20 cellular contexts compared by ENCODE assay signal in the genomic region with DNA sequence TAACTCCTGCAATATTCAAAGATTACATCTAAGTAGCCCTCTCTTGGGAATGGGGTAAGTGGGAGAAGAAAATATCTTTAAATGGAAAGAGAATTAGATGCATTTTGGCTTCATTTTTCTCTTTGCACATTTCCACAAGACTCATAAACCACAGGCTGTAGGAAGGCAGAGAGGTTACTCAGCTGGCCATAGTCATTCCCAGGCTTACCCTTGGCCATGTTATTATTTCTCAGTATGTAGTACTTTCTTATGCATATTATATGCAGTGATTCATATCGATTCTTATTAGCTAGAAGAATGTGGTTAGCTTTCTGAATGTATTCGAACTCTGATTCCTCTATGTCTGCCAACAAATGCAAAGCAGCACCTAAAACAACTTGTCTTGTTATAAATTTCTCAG.
DNase-seq lines count a peak whose midpoint lies in the region; ATAC-seq and TF ChIP-seq lines count a peak whose summit lies in the region.
"Had no signal": no experiment of that assay in that cellular context is flagged by ENCODE, and none has a peak within 500 bp of the region (broad histone marks: within the 10 kb centered on the region; RNA-seq: fewer than 3 reads in every experiment).

No MANE protein-coding gene starts in this region.

- no peak for TF ChIP-seq CTCF in H9 (conservative IDR thresholded peaks at IDR 0.05)

- no peak overlapping the region for H2BK15ac ChIP-seq in H9 (ENCODE audit: low read depth, low read length)

- CTCF ChIA-PET in CD4-positive, alpha-beta memory T cell (lab: Charles Lee; ENCODE audit: partially characterized antibody) = no interaction called here

- no peak overlapping the region for H3K56ac ChIP-seq in H9 (ENCODE audit: insufficient read length, low read depth, low read length)

- no peaks in the 10 kb centered on the region for H4K20me1 ChIP-seq in H9 (ENCODE audit: control insufficient read depth, insufficient read depth, insufficient read length)

- H3K27me3 Mint-ChIP-seq in CD4-positive, alpha-beta memory T cell = peaks cover 0 to 2% of the 10 kb centered on the region in 2 donors
- H3K27me3 Mint-ChIP-seq in H9 (ENCODE audit: low read depth) = no peaks in the 10 kb centered on the region
- H3K27me3 Mint-ChIP-seq: B cell; CD4-positive, CD25-positive, alpha-beta regulatory T cell had no signal

- no peak overlapping the region for H4K91ac ChIP-seq in H9 (ENCODE audit: insufficient read length, low read depth, low read length)

- no peaks in the 10 kb centered on the region for H3K79me2 ChIP-seq in H9 (ENCODE audit: insufficient read depth, low read length)

- no peak overlapping the region for H3K4ac ChIP-seq in H9 (ENCODE audit: low read depth, low read length)

- H2AK5ac ChIP-seq in H9 (ENCODE audit: insufficient read length, low read length) = no peak overlapping the region

- no peak overlapping the region for H2BK5ac ChIP-seq in H9 (ENCODE audit: insufficient read length, low read length)

- intact Hi-C loops in CD4-positive, alpha-beta memory T cell (cut with micrococcal nuclease) = no loop called here

- H3K18ac ChIP-seq in H9 (ENCODE audit: insufficient read length, low read depth, low read length) = no peak overlapping the region

- no peak overlapping the region for H4K8ac ChIP-seq in H9 (replicated peaks; ENCODE audit: insufficient read length, low read depth, low read length)

- no peaks in the 10 kb centered on the region for H3K23me2 ChIP-seq in H9 (ENCODE audit: insufficient read length, low read depth, low read length, poor library complexity, severe bottlenecking)

- H3K4me2 ChIP-seq in H9 (ENCODE audit: insufficient read depth, insufficient read length, low read length) = no peak overlapping the region

- no peak overlapping the region for H3K14ac ChIP-seq in H9 (ENCODE audit: insufficient read depth, low read length)

- no peak for ATAC-seq in HG02970 (IDR thresholded peaks at IDR 0.05; ENCODE audit: low FRiP score, unreplicated experiment)
- ATAC-seq: K562, Panc1, Right ventricle myocardium inferior had no signal

- no peak overlapping the region for H4K5ac ChIP-seq in H9 (ENCODE audit: insufficient read length, low read depth, low read length)

- no peak overlapping the region for H3K23ac ChIP-seq in H9 (ENCODE audit: insufficient read length, low read depth, low read length)

- H3K36me3 ChIP-seq in adipocyte (ENCODE audit: control insufficient read depth, insufficient read depth, low read length, severe bottlenecking) = no peaks in the 10 kb centered on the region
- no peaks in the 10 kb centered on the region for H3K36me3 ChIP-seq in CD4-positive, alpha-beta memory T cell (ENCODE audit: insufficient read depth, low read length)

- POLR2A ChIA-PET in CD4-positive, alpha-beta memory T cell (lab: Charles Lee; ENCODE audit: partially characterized antibody) = no interaction called here

- H3K9ac ChIP-seq in adipocyte (ENCODE audit: low read length) = no peak overlapping the region
- no peak overlapping the region for H3K9ac ChIP-seq in H9 (ENCODE audit: extremely low read depth, insufficient read length, low read length)

- no peak overlapping the region for H3K27ac ChIP-seq in CD4-positive, alpha-beta memory T cell (ENCODE audit: low read depth, low read length)
- no peak overlapping the region for H3K27ac ChIP-seq in H9 (ENCODE audit: insufficient read length, low read depth, low read length)
- H3K27ac ChIP-seq: SK-N-MC had no signal

- H3K4me3 ChIP-seq in adipocyte (ENCODE audit: low read length) (no peak overlapping the region), skeletal muscle cell (ENCODE audit: low read depth, low read length) (no peak overlapping the region)
- no peak overlapping the region for H3K4me3 ChIP-seq in CD4-positive, alpha-beta memory T cell (ENCODE audit: low read length in 2 of 2)
- H3K4me3 ChIP-seq: K562, SK-N-MC had no signal

- H2BK120ac ChIP-seq in H9 (ENCODE audit: low read depth, low read length, poor library complexity, severe bottlenecking) = no peak overlapping the region

- WGBS in H9 (ENCODE audit: extremely low coverage, insufficient read length, low lambda C conversion rate) = no CpG with 5 or more reads among the region's 2 CpGs

- H3K4me3 Mint-ChIP-seq in CD4-positive, alpha-beta memory T cell = no peak overlapping the region
- no peak overlapping the region for H3K4me3 Mint-ChIP-seq in H9
- H3K4me3 Mint-ChIP-seq: B cell had no signal

- H2BK12ac ChIP-seq in H9 (ENCODE audit: insufficient read length, low read depth, low read length) = no peak overlapping the region

- no peaks in the 10 kb centered on the region for H3K36me3 Mint-ChIP-seq in CD4-positive, alpha-beta memory T cell
- no peaks in the 10 kb centered on the region for H3K36me3 Mint-ChIP-seq in H9 (ENCODE audit: insufficient read depth in 1 of 3, low read depth in 3 of 3)
- H3K36me3 Mint-ChIP-seq: CD4-positive, CD25-positive, alpha-beta regulatory T cell had no signal

- H3K4me1 Mint-ChIP-seq in CD4-positive, alpha-beta memory T cell = no peaks in the 10 kb centered on the region
- peaks cover 0 to 2% of the 10 kb centered on the region in 2 experiments; a peak in 2 of 4 replicates for H3K4me1 Mint-ChIP-seq in H9
- H3K4me1 Mint-ChIP-seq: B cell; CD4-positive, CD25-positive, alpha-beta regulatory T cell had no signal

- H3K9me3 ChIP-seq in adipocyte (ENCODE audit: control insufficient read depth, low read length) = no peaks in the 10 kb centered on the region
- no peaks in the 10 kb centered on the region for H3K9me3 ChIP-seq in CD4-positive, alpha-beta memory T cell (ENCODE audit: control insufficient read depth in 1 of 2, low read length in 2 of 2)
- no peaks in the 10 kb centered on the region for H3K9me3 ChIP-seq in H9 (ENCODE audit: control insufficient read depth, low read depth, low read length)

- no peak overlapping the region for H2AFZ ChIP-seq in H9 (ENCODE audit: low read length)

- H3K27ac Mint-ChIP-seq in CD4-positive, alpha-beta memory T cell = no peak overlapping the region
- H3K27ac Mint-ChIP-seq in H9 = no peak overlapping the region
- H3K27ac Mint-ChIP-seq: B cell; CD4-positive, CD25-positive, alpha-beta regulatory T cell had no signal

- no peak overlapping the region for H3T11ph ChIP-seq in H9 (ENCODE audit: low read length)

- no peaks in the 10 kb centered on the region for H3K79me1 ChIP-seq in H9 (ENCODE audit: insufficient read depth, low read depth, low read length, poor library complexity, severe bottlenecking)

- no peak overlapping the region for H2BK20ac ChIP-seq in H9 (ENCODE audit: low read depth, low read length, poor library complexity, severe bottlenecking)

- DNase-seq in GM04503 (ENCODE audit: low read depth) (peak; percentile 16), adipocyte (ENCODE audit: low read depth) (peak; percentile 30), fibroblast of gingiva (ENCODE audit: low read depth) (peak; percentile 19), skeletal muscle cell (ENCODE audit: low read depth) (peak; percentile 74), H9 (no peak), COLO668 (lab: John Stamatoyannopoulos, UW; ENCODE audit: unreplicated experiment) (no peak)
- DNase-seq in CD4-positive, alpha-beta memory T cell = no peak
- DNase-seq: CD4-positive, CD25-positive, alpha-beta regulatory T cell; DMS79; NCI-H1048; NCI-H1436 treated with DMSO at 0.1 percent for 48 hours; NCI-H2029 treated with DMSO at 0.1 percent for 48 hours; NCI-H2171 treated with DMSO at 0.1 percent for 48 hours; NCI-H510A had no signal

- peaks cover 9% of the 10 kb centered on the region for H3K4me1 ChIP-seq in adipocyte (ENCODE audit: control insufficient read depth, insufficient read depth, low read length)
- H3K4me1 ChIP-seq in CD4-positive, alpha-beta memory T cell (ENCODE audit: insufficient read depth, low read length) = no peaks in the 10 kb centered on the region
- no peaks in the 10 kb centered on the region for H3K4me1 ChIP-seq in H9 (ENCODE audit: insufficient read depth, low read length)

- peaks cover 0 to 2% (median 0%) of the 10 kb centered on the region in 8 donors for H3K9me3 Mint-ChIP-seq in CD4-positive, alpha-beta memory T cell
- no peaks in the 10 kb centered on the region for H3K9me3 Mint-ChIP-seq in H9

- H3K27me3 ChIP-seq in adipocyte (replicated peaks; ENCODE audit: control insufficient read depth, insufficient read depth, low read length) (no peaks in the 10 kb centered on the region), H9 (ENCODE audit: insufficient read depth, low read length) (no peaks in the 10 kb centered on the region)
- H3K27me3 ChIP-seq in CD4-positive, alpha-beta memory T cell (ENCODE audit: insufficient read depth, low read length) = no peaks in the 10 kb centered on the region

Comparison
In these comparisons a context has a peak if more than half of its experiments do, and no peak if none do; other contexts are left out.
1. DNase-seq: peak in GM04503 (single experiment), adipocyte (single experiment), fibroblast of gingiva (single experiment) and skeletal muscle cell (single experiment); none in CD4-positive, alpha-beta memory T cell (0 of 5), H9 (single experiment) and COLO668 (single experiment).